8 cellular contexts compared by ENCODE assay signal in genomic region chr7:37833107-37833817, GRCh38. TPM values are rescaled to one million over a fixed set of nuclear protein-coding genes. Genes with fewer than 3 reads are reported as not detected.
DNase-seq lines count a peak whose midpoint lies in the region; ATAC-seq, FAIRE-seq and TF ChIP-seq lines count a peak whose summit lies in the region.

No MANE protein-coding gene starts in this region.

- no peak for TF ChIP-seq POLR2A in K562 (conservative IDR thresholded peaks at IDR 0.05)
- no peak for TF ChIP-seq POLR2A in sigmoid colon (IDR thresholded peaks at IDR 0.05)

- TF ChIP-seq EP300 in K562 (IDR thresholded peaks at IDR 0.05; ENCODE audit: low read length) (no peak), sigmoid colon (IDR thresholded peaks at IDR 0.05) (no peak)

- peak overlapping the region; percentile 21; the same call in 1 of the 2 replicates for H3K4me3 ChIP-seq in LNCaP clone FGC (ENCODE audit: low read depth, low read length)
- H3K4me3 ChIP-seq in K562 = peak overlapping the region; percentile 29
- H3K4me3 ChIP-seq in sigmoid colon = peak overlapping the region in 3 of 4 donors; percentile 26 to 32 (median 30)

- 2% methylated on average over 21 of the region's 21 CpGs for WGBS in K562 (ENCODE audit: insufficient coverage, low coverage, missing lambda C conversion rate)
- 32 to 33% methylated on average over 21 of the region's 21 CpGs for WGBS in sigmoid colon, 2 donors

- FAIRE-seq in G401.6 (lab: Jason Lieb, UNC) = peak; percentile 93
- peak; percentile 84 for FAIRE-seq in K562 (lab: Jason Lieb, UNC)

- CTCF ChIA-PET in K562 (lab: Yijun Ruan, JAX; ENCODE audit: low intra/inter-chr PET ratio) = interaction anchor here (0.6 to 0.8 kb wide), 4 partner anchors 51 to 624 kb away, joined by 3 read pairs; no protein-coding TSS in a partner anchor

- H3K4me1 ChIP-seq in K562 (replicated peaks in 1 of 2; ENCODE audit: control insufficient read depth in 2 of 2, insufficient read depth in 2 of 2, low read length in 2 of 2) (no peaks in the 10 kb centered on the region; a peak in 1 of 5 replicates), sigmoid colon (peaks cover 0 to 5% (median 0%) of the 10 kb centered on the region in 4 donors)

- peak overlapping the region; percentile 83 for H2AFZ ChIP-seq in K562 (ENCODE audit: low read depth, low read length)

- no peaks in the 10 kb centered on the region for H4K20me1 ChIP-seq in K562 (replicated peaks; ENCODE audit: control insufficient read depth, insufficient read depth, low read length)

- peak; percentile 69 to 79 for TF ChIP-seq RAD21 in K562 (CRISPR knock-in tag; conservative IDR thresholded peaks at IDR 0.05 in 1 of 2, IDR thresholded peaks at IDR 0.05 in 1 of 2)

- TF ChIP-seq CTCF in LNCaP clone FGC (IDR thresholded peaks at IDR 0.05; ENCODE audit: control insufficient read depth, extremely low read depth, insufficient read depth) (peak; percentile 66), K562 (IDR thresholded peaks at IDR 0.05 in 2 of 3, conservative IDR thresholded peaks at IDR 0.05 in 1 of 3; ENCODE audit: insufficient read depth in 2 of 3, low read depth in 1 of 3, low read length in 3 of 3) (peak; percentile 65 to 73 (median 68)), sigmoid colon (IDR thresholded peaks at IDR 0.05) (peak in 3 of 4 experiments; percentile 35 to 68 (median 46))

- no peak overlapping the region for H3K9ac ChIP-seq in K562 (ENCODE audit: insufficient read depth in 1 of 2, low read depth in 2 of 2, low read length in 2 of 2)

- no peaks in the 10 kb centered on the region for H3K9me3 ChIP-seq in K562 (replicated peaks; ENCODE audit: control insufficient read depth, insufficient read depth, low read depth, low read length)
- no peaks in the 10 kb centered on the region for H3K9me3 ChIP-seq in sigmoid colon

- peak overlapping the region; percentile 75 for H3K4me2 ChIP-seq in K562 (ENCODE audit: insufficient read depth, low read length)

- ATAC-seq in K562 (peak; percentile 53; the same call in 2 of the 3 replicates), GM19395 (IDR thresholded peaks at IDR 0.05; ENCODE audit: unreplicated experiment) (no peak)

- no peak overlapping the region for H3K27ac ChIP-seq in K562 (ENCODE audit: extremely low read depth, low read depth, low read length)
- no peak overlapping the region for H3K27ac ChIP-seq in sigmoid colon

- H3K36me3 ChIP-seq in K562 (ENCODE audit: control insufficient read depth, insufficient read depth, low read length) (no peaks in the 10 kb centered on the region), sigmoid colon (no peaks in the 10 kb centered on the region)

- no TSS peak for BruUV-seq in K562 (replicated peaks; lab: Mats Ljungman, UMichigan)

- in situ Hi-C loops in K562 (cut with MboI) = loop anchor here (25.0 kb wide), 1 partner anchor 596 kb away; no protein-coding TSS in a partner anchor

- DNase-seq in LNCaP clone FGC (ENCODE audit: low read depth) (peak; percentile 39), SKM-1 treated with dmso at 0.1 percent for 144 hours (lab: John Stamatoyannopoulos, UW; ENCODE audit: unreplicated experiment) (peak; percentile 54), K562 (ENCODE audit: extremely low read depth in 1 of 4, low spot score in 3 of 4) (peak; percentile 39 to 56 (median 50)), iPS DF 4.7 (ENCODE audit: extremely low read depth, low spot score) (peak; percentile 33), sigmoid colon (peak; percentile 66), DMS79 (lab: John Stamatoyannopoulos, UW) (no peak)

- 0 out of 5 replicates have a peak, but pooled peaks cover 0 to 4% of the 10 kb centered on the region in 2 experiments for H3K27me3 ChIP-seq in K562 (ENCODE audit: control insufficient read depth in 2 of 2, insufficient read depth in 2 of 2, low read length in 2 of 2)
- no peaks in the 10 kb centered on the region for H3K27me3 ChIP-seq in sigmoid colon

- POLR2A ChIA-PET in K562 (lab: Yijun Ruan, JAX) = no interaction called here

- no peaks in the 10 kb centered on the region for H3K9me1 ChIP-seq in K562 (ENCODE audit: control insufficient read depth, insufficient read depth, low read length)

- H3K79me2 ChIP-seq in K562 (ENCODE audit: control insufficient read depth, insufficient read depth, low read length) = no peaks in the 10 kb centered on the region

- intact Hi-C loops in K562 (cut with micrococcal nuclease) = loop anchor here (5.0 to 10.0 kb wide), 3 partner anchors 328 to 598 kb away; no protein-coding TSS in a partner anchor
- intact Hi-C loops in sigmoid colon (cut with DNase I) = loop anchor here (5.0 to 10.0 kb wide), 2 partner anchors 598 to 631 kb away; no protein-coding TSS in a partner anchor

TF ChIP-seq in K562, 482 proteins besides CTCF, POLR2A, EP300 and RAD21 (continues in another document):
- TF ChIP-seq ATF1 (CRISPR knock-in tag; IDR thresholded peaks at IDR 0.05) = no peak
- no peak for TF ChIP-seq ATF1 (tag; IDR thresholded peaks at IDR 0.05)
- TF ChIP-seq CXXC5 (CRISPR knock-in tag; IDR thresholded peaks at IDR 0.05) = peak; percentile 95
- 0 out of 2 replicates have a peak, but pooled peaks have one; percentile 22 for TF ChIP-seq SMC3 (conservative IDR thresholded peaks at IDR 0.05; ENCODE audit: insufficient read depth, low read depth, low read length)
- peak; percentile 46; the same call in 1 of the 2 replicates for TF ChIP-seq GABPA (tag; conservative IDR thresholded peaks at IDR 0.05; ENCODE audit: low read depth)
- TF ChIP-seq ZBTB7A (IDR thresholded peaks at IDR 0.05; ENCODE audit: borderline replicate concordance, control insufficient read depth, low read depth, low read length) = peak; percentile 45; the same call in 1 of the 2 replicates
- TF ChIP-seq CTCFL (IDR thresholded peaks at IDR 0.05; ENCODE audit: borderline replicate concordance, insufficient read depth, low read depth, low read length, poor library complexity, severe bottlenecking) = peak; percentile 17
- TF ChIP-seq MYC (IDR thresholded peaks at IDR 0.05; ENCODE audit: low read depth, low read length) = no peak
- no peak for TF ChIP-seq MYC (CRISPR knock-in tag; IDR thresholded peaks at IDR 0.05; ENCODE audit: borderline replicate concordance, low read depth)
- TF ChIP-seq ETV1 (tag; conservative IDR thresholded peaks at IDR 0.05; ENCODE audit: low read depth) = peak; percentile 78
- peak; percentile 51; the same call in 1 of the 2 replicates for TF ChIP-seq ZNF764 (CRISPR knock-in tag; IDR thresholded peaks at IDR 0.05; ENCODE audit: low read depth)
- TF ChIP-seq FOSL1 (tag; conservative IDR thresholded peaks at IDR 0.05) = no peak
- TF ChIP-seq L3MBTL2 (IDR thresholded peaks at IDR 0.05) = peak; percentile 28; the same call in 1 of the 2 replicates
- TF ChIP-seq ZNF766 (CRISPR knock-in tag; conservative IDR thresholded peaks at IDR 0.05) = 0 out of 2 replicates have a peak, but pooled peaks have one; percentile 27
- 0 out of 4 replicates have a peak, but pooled peaks of 1 of the 2 experiments have one; percentile 46 for TF ChIP-seq MLLT1 (IDR thresholded peaks at IDR 0.05)

RNA-seq across cellular contexts. Expression of gene NME8, which starts 15.1 kb away (rescaled TPM):
- not detected in 2 replicates for total RNA-seq in K562 (2011; cell fraction: chromatin; rRNA removed; ENCODE audit: low replicate concordance)
- total RNA-seq in K562 (2011; cell fraction: nucleolus; rRNA removed) = not detected in 2 replicates
- not detected in 2 replicates for total RNA-seq in K562 (2011; cell fraction: nucleoplasm; rRNA removed)
- total RNA-seq in K562 (2014; rRNA removed) = not detected in 2 replicates
- not detected in 2 replicates for total RNA-seq in K562 (2014; rRNA removed; fragmentation: Illumina TruSeq; extraction: Trizol)
- not detected in 2 replicates for total RNA-seq in K562 (2015; rRNA removed; fragmentation: Illumina TruSeq; extraction: Trizol)
- total RNA-seq in K562 (2021) = not detected in 2 replicates
- polyA plus RNA-seq in K562 (2011; rRNA removed) = not detected in 2 replicates
- not detected in 2 replicates for polyA plus RNA-seq in K562 (2011; cell fraction: cytosol; rRNA removed)
- not detected in 2 replicates for polyA plus RNA-seq in K562 (2011; cell fraction: nucleus; rRNA removed)
- polyA plus RNA-seq in K562 (2012) = not detected in 2 replicates
- polyA plus RNA-seq in K562 (2014; fragmentation: Illumina TruSeq; extraction: Trizol) = not detected in 2 replicates
- polyA plus RNA-seq in K562 (2014; fragmentation: Nextera tagmentation; extraction: Ambion mirVana) = not detected
- polyA plus RNA-seq in K562 (2014; rRNA removed) = not detected in 2 replicates
- not detected in 2 replicates for polyA minus RNA-seq in K562 (2011; rRNA and poly(A)+ RNA removed)
- polyA minus RNA-seq in K562 (2011; cell fraction: cytosol; rRNA and poly(A)+ RNA removed) = not detected in 2 replicates
- not detected in 2 replicates for polyA minus RNA-seq in K562 (2011; cell fraction: nucleus; rRNA and poly(A)+ RNA removed)
- under 1 TPM in 1 of 4 donors, not detected in 3; 0.36 TPM for total RNA-seq in sigmoid colon
- not detected for polyA plus RNA-seq in sigmoid colon
